In the genomic region with DNA sequence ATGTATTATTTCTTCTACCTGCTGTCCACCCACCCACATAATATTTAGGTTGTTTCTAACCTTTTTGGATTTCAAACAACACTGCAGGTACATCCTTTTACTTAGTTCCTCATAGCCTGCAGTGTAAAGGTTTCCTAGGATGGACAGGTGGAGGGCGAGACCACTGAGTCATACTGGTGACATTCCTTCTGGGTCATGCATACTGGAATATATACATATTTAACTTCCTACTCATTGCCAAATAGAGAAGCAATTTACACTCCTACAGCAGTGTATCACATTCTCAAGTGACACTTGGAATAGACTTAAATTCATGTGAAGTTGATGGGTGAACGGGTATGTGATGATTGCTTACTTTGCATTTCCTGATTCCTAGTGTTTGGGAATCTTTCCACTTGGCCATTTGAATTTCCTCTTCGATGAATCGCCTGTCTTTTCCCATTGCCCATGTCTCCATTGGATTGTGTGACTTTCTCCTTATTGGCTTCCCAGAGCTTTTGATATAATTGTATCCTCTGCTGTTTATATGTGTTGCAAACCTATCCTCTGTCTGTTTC, we compare ENCODE assay signal across 2 cellular contexts.
TF ChIP-seq lines count a peak whose summit lies in the region.

No MANE protein-coding gene starts in this region.

TF ChIP-seq in A549, 52 proteins besides CTCF, POLR2A, EP300 and RAD21:
- TF ChIP-seq ESRRA (IDR thresholded peaks at IDR 0.05; ENCODE audit: borderline replicate concordance, low read length) (no peak), MAFK (IDR thresholded peaks at IDR 0.05; ENCODE audit: partially characterized antibody) (peak; percentile 53)

TF ChIP-seq in K562, 482 proteins besides CTCF, POLR2A, EP300 and RAD21:
- peak; percentile 24; the same call in 1 of the 2 replicates for TF ChIP-seq C11orf30 (IDR thresholded peaks at IDR 0.05; ENCODE audit: low read depth)
- TF ChIP-seq, protein P1, sequence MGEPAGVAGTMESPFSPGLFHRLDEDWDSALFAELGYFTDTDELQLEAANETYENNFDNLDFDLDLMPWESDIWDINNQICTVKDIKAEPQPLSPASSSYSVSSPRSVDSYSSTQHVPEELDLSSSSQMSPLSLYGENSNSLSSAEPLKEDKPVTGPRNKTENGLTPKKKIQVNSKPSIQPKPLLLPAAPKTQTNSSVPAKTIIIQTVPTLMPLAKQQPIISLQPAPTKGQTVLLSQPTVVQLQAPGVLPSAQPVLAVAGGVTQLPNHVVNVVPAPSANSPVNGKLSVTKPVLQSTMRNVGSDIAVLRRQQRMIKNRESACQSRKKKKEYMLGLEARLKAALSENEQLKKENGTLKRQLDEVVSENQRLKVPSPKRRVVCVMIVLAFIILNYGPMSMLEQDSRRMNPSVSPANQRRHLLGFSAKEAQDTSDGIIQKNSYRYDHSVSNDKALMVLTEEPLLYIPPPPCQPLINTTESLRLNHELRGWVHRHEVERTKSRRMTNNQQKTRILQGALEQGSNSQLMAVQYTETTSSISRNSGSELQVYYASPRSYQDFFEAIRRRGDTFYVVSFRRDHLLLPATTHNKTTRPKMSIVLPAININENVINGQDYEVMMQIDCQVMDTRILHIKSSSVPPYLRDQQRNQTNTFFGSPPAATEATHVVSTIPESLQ (CRISPR knock-in tag; IDR thresholded peaks at IDR 0.05) = no peak
